ENCODE assay signal across 1 cellular context in genomic region chr20:6525447-6526303, GRCh38.
TF ChIP-seq lines count a peak whose summit lies in the region.

No MANE protein-coding gene starts in this region.

TF ChIP-seq in HepG2, 621 proteins besides CTCF, POLR2A, EP300 and RAD21 (continued from another document):
- TF ChIP-seq XRCC5 (optimal IDR thresholded peaks at IDR 0.05; ENCODE audit: low read length) (no peak), ARID5B (CRISPR knock-in tag; IDR thresholded peaks at IDR 0.05) (no peak)
